In genomic region chr1:210736681-210737080, GRCh38 we compare ENCODE assay signal across 27 cellular contexts.
"Had no signal": no experiment of that assay in that cellular context is flagged by ENCODE, and none has a peak within 500 bp of the region (broad histone marks: within the 10 kb centered on the region; RNA-seq: fewer than 3 reads in every experiment).

No MANE protein-coding gene starts in this region.

- H3K36me3 ChIP-seq: SJCRH30 had no signal

- H3K9me3 Mint-ChIP-seq: activated CD4-positive, alpha-beta T cell treated with anti-CD3 and anti-CD28 coated beads, Interleukin-2, amount 10 ng/mL, durations not matched to agents 24 days and 14 days; activated naive CD4-positive, alpha-beta T cell treated with anti-CD3 and anti-CD28 coated beads, Interleukin-2, amount 50 U/mL, for 72 hours; activated naive CD8-positive, alpha-beta T cell treated with anti-CD3 and anti-CD28 coated beads, Interleukin-2, amount 50 U/mL, for 24 hours; activated T-cell treated with anti-CD3 and anti-CD28 coated beads, Interleukin-2, amount 50 U/mL, for 24 hours; activated T-helper 2 cell treated with anti-CD3 and anti-CD28 coated beads, Interferon-gamma antibody, Interleukin-2, Interleukin-4, amounts not matched to agents 10 μg/mL and 5 μg/mL and 100 μg/mL, durations not matched to agents 14 hours and 24 hours and 36 hours; brain had no signal

- H3K4me2 ChIP-seq: KMS-11 had no signal

- H3K36me3 Mint-ChIP-seq: activated naive CD4-positive, alpha-beta T cell treated with anti-CD3 and anti-CD28 coated beads, Interleukin-2, amount 50 U/mL, for 72 hours; brain had no signal

- H3K27ac ChIP-seq: KMS-11, SJCRH30, SK-N-MC had no signal

- H3K9me3 ChIP-seq: SJCRH30 had no signal

- H3K4me1 Mint-ChIP-seq: activated CD4-positive, alpha-beta T cell treated with anti-CD3 and anti-CD28 coated beads, Interleukin-2, amount 10 ng/mL, durations not matched to agents 24 days and 14 days; activated naive CD8-positive, alpha-beta T cell treated with anti-CD3 and anti-CD28 coated beads, Interleukin-2, amount 50 U/mL, for 24 hours had no signal

- DNase-seq: activated CD4-positive, alpha-beta T cell treated with anti-CD3 and anti-CD28 coated beads, Interleukin-2, amount 10 ng/mL, durations not matched to agents 24 days and 14 days; activated CD4-positive, alpha-beta T cell treated with anti-CD3 and anti-CD28 coated beads, Interleukin-2, amount 50 U/mL, for 48 hours; activated CD8-positive, alpha-beta T cell treated with anti-CD3 and anti-CD28 coated beads, Interleukin-2, amount 10 ng/mL, durations not matched to agents 7 days and 5 days; activated gamma-delta T cell; activated naive CD4-positive, alpha-beta T cell treated with Interleukin-2 at 50 U/mL for 16 hours; activated naive CD8-positive, alpha-beta T cell treated with anti-CD3 and anti-CD28 coated beads, Interleukin-2, amount 50 U/mL, for 24 hours; activated T-cell treated with anti-CD3 and anti-CD28 coated beads, Interleukin-2, amount 50 U/mL, for 24 hours; central memory CD4-positive, alpha-beta T cell; MM.1S; MV-4-11; NCI-H1092; NCI-H1436 treated with DMSO at 0.1 percent for 48 hours; NCI-H1694 treated with DMSO at 0.1 percent for 48 hours; NCI-H2029; NCI-H2171; NCI-H226; NCI-H446 treated with DMSO at 0.1 percent for 48 hours; NCI-H524; SHP77; SJCRH30; T1000 had no signal

- FAIRE-seq: TTC549 had no signal

- H3K4me1 ChIP-seq: SJCRH30 had no signal

- H3K27me3 ChIP-seq: SJCRH30 had no signal

- H3K27ac Mint-ChIP-seq: activated CD4-positive, alpha-beta T cell treated with anti-CD3 and anti-CD28 coated beads, Interleukin-2, amount 10 ng/mL, durations not matched to agents 24 days and 14 days; activated CD8-positive, alpha-beta T cell treated with anti-CD3 and anti-CD28 coated beads, Interleukin-2, amount 10 ng/mL, durations not matched to agents 7 days and 5 days; activated naive CD4-positive, alpha-beta T cell treated with anti-CD3 and anti-CD28 coated beads, Interleukin-2, amount 50 U/mL, for 72 hours; activated naive CD8-positive, alpha-beta T cell treated with anti-CD3 and anti-CD28 coated beads, Interleukin-2, amount 50 U/mL, for 24 hours; activated T-cell treated with anti-CD3 and anti-CD28 coated beads, Interleukin-2, amount 50 U/mL, for 24 hours; activated T-helper 2 cell treated with anti-CD3 and anti-CD28 coated beads, Interferon-gamma antibody, Interleukin-2, Interleukin-4, amounts not matched to agents 10 μg/mL and 5 μg/mL and 100 μg/mL, durations not matched to agents 14 hours and 24 hours and 36 hours; brain had no signal

- H3K9ac ChIP-seq: KMS-11 had no signal

- H3K4me3 Mint-ChIP-seq: activated CD4-positive, alpha-beta T cell treated with anti-CD3 and anti-CD28 coated beads, Interleukin-2, amount 10 ng/mL, durations not matched to agents 24 days and 14 days; activated CD8-positive, alpha-beta T cell treated with anti-CD3 and anti-CD28 coated beads, Interleukin-2, amount 10 ng/mL, durations not matched to agents 7 days and 5 days; activated naive CD8-positive, alpha-beta T cell treated with anti-CD3 and anti-CD28 coated beads, Interleukin-2, amount 50 U/mL, for 24 hours; activated T-cell treated with anti-CD3 and anti-CD28 coated beads, Interleukin-2, amount 50 U/mL, for 24 hours; brain had no signal

- H3K27me3 Mint-ChIP-seq: activated CD4-positive, alpha-beta T cell treated with anti-CD3 and anti-CD28 coated beads, Interleukin-2, amount 10 ng/mL, durations not matched to agents 24 days and 14 days; activated T-cell treated with anti-CD3 and anti-CD28 coated beads, Interleukin-2, amount 50 U/mL, for 24 hours had no signal

- H3K4me3 ChIP-seq: SJCRH30, SK-N-MC had no signal
